Comparison of ENCODE assay signal across 8 cellular contexts in the genomic region with DNA sequence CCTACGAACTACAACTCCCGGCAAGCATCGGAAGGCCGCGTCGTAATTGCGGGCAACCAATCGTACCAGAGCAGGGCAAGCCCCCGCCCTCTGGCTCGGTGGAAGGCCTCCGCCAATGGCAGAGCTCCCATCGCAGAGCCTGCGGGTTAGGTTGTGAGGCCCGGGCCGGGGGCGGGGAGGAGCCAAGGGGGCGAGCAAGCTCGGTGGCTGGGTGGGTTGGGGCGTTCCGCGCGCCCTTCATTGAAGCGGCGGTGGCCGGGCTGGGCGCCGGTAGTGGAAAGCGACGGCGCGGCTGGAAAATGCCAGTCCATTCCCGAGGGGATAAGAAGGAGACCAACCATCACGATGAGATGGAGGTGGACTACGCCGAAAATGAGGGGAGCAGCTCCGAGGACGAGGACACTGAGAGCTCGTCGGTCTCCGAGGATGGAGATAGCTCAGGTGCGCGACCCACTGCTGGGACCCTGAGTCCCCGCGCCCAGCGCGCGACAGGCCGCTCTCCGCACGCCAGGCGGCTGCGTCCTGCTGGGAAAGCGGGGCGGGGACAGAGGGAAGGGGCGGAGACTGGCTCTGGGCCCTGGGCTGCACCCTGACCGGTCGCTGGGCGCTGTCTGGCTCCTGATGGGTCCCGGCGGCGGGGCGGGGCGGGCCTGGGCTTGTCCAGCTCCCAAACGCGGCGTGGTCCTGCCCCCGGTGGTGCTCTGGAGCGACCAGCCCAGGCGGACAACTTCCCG. TPM values are rescaled to one million over a fixed set of nuclear protein-coding genes. Genes with fewer than 3 reads are reported as not detected.
DNase-seq lines count a peak whose midpoint lies in the region; ATAC-seq and TF ChIP-seq lines count a peak whose summit lies in the region.

A gene with protein sequence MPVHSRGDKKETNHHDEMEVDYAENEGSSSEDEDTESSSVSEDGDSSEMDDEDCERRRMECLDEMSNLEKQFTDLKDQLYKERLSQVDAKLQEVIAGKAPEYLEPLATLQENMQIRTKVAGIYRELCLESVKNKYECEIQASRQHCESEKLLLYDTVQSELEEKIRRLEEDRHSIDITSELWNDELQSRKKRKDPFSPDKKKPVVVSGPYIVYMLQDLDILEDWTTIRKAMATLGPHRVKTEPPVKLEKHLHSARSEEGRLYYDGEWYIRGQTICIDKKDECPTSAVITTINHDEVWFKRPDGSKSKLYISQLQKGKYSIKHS (plus strand): TSS at position 121 of the 734 bp plus-strand sequence. CDS start 179 bp downstream, at position 300.

- no peaks in the 10 kb centered on the region for H3K27me3 Mint-ChIP-seq in activated naive CD8-positive, alpha-beta T cell treated with anti-CD3 and anti-CD28 coated beads, Interleukin-2, amount 50 U/mL, for 24 hours

- H3K4me3 ChIP-seq in GM12875 (ENCODE audit: low read depth, low read length) (peak within 1 kb of the TSS; percentile 58), SU-DHL-6 (ENCODE audit: insufficient read depth, low read length, poor library complexity, severe bottlenecking) (peak within 1 kb of the TSS; percentile 80), ovary (peak within 1 kb of the TSS; percentile 98), thyroid gland (replicated peaks in 1 of 3) (peak within 1 kb of the TSS; percentile 81 to 90 (median 87))

- peaks cover 19% of the 10 kb centered on the region for H3K79me2 ChIP-seq in SU-DHL-6 (ENCODE audit: insufficient read depth, low read length)

- H3K27ac ChIP-seq in SU-DHL-6 (ENCODE audit: low read depth, low read length) = peak within 1 kb of the TSS; percentile 53
- peak within 1 kb of the TSS; percentile 95 to 100 for H3K27ac ChIP-seq in ovary
- peak within 1 kb of the TSS; percentile 95 to 100 (median 96) for H3K27ac ChIP-seq in thyroid gland

- no peak for TF ChIP-seq CTCF in GM12875 (IDR thresholded peaks at IDR 0.05; ENCODE audit: borderline replicate concordance, insufficient read depth, low read depth, low read length)
- no peak for TF ChIP-seq CTCF in SU-DHL-6 (IDR thresholded peaks at IDR 0.05; ENCODE audit: insufficient read depth, low read length, poor library complexity, severe bottlenecking)
- peak in 1 of 3 donors; percentile 35 for TF ChIP-seq CTCF in ovary (IDR thresholded peaks at IDR 0.05)
- peak in 2 of 6 experiments; percentile 6 for TF ChIP-seq CTCF in thyroid gland (IDR thresholded peaks at IDR 0.05)

- peak within 1 kb of the TSS; percentile 76 for H3K27ac Mint-ChIP-seq in activated naive CD8-positive, alpha-beta T cell treated with anti-CD3 and anti-CD28 coated beads, Interleukin-2, amount 50 U/mL, for 24 hours

- H3K36me3 Mint-ChIP-seq in activated naive CD8-positive, alpha-beta T cell treated with anti-CD3 and anti-CD28 coated beads, Interleukin-2, amount 50 U/mL, for 24 hours (ENCODE audit: low read depth) = no peaks in the 10 kb centered on the region

- peaks cover 15% of the 10 kb centered on the region for H3F3A ChIP-seq in SU-DHL-6 (ENCODE audit: insufficient read depth)

- TF ChIP-seq EP300 in ovary (IDR thresholded peaks at IDR 0.05) = no peak

- peak; percentile 95 for TF ChIP-seq POLR2A in ovary (IDR thresholded peaks at IDR 0.05)
- TF ChIP-seq POLR2A in thyroid gland (IDR thresholded peaks at IDR 0.05) = peak; percentile 78 to 95

- H3K36me3 ChIP-seq in SU-DHL-6 (ENCODE audit: low read length) = no peaks in the 10 kb centered on the region
- no peaks in the 10 kb centered on the region for H3K36me3 ChIP-seq in ovary
- H3K36me3 ChIP-seq in thyroid gland = peaks cover 0 to 1% of the 10 kb centered on the region in 2 donors

- H3K9ac ChIP-seq in SU-DHL-6 (ENCODE audit: low read length) = peak within 1 kb of the TSS; percentile 80

- no peaks in the 10 kb centered on the region for H4K20me1 ChIP-seq in SU-DHL-6 (ENCODE audit: low read depth, low read length)

- intact Hi-C loops in Right ventricle myocardium superior (cut with DNase I) (no loop called here), ovary (cut with DNase I) (loop anchor here in 1 of 4 donors (10.0 kb wide), 1 partner anchor 422 kb away; a partner anchor contains a TSS), thyroid gland (cut with DNase I) (no loop called here)

- H3K27me3 ChIP-seq in SU-DHL-6 (ENCODE audit: low read length) (no peaks in the 10 kb centered on the region), ovary (no peaks in the 10 kb centered on the region), thyroid gland (no peaks in the 10 kb centered on the region)

- H3K4me3 Mint-ChIP-seq in activated naive CD8-positive, alpha-beta T cell treated with anti-CD3 and anti-CD28 coated beads, Interleukin-2, amount 50 U/mL, for 24 hours = peak within 1 kb of the TSS; percentile 86

- peaks cover 21% of the 10 kb centered on the region for H3K4me1 Mint-ChIP-seq in activated naive CD8-positive, alpha-beta T cell treated with anti-CD3 and anti-CD28 coated beads, Interleukin-2, amount 50 U/mL, for 24 hours

- H3K4me2 ChIP-seq in SU-DHL-6 (ENCODE audit: low read depth, low read length, poor library complexity, severe bottlenecking) = peak within 1 kb of the TSS; percentile 98

- no peaks in the 10 kb centered on the region for H3K9me3 Mint-ChIP-seq in activated naive CD8-positive, alpha-beta T cell treated with anti-CD3 and anti-CD28 coated beads, Interleukin-2, amount 50 U/mL, for 24 hours

- peak within 1 kb of the TSS; percentile 88 for H2AFZ ChIP-seq in SU-DHL-6 (ENCODE audit: low read depth, low read length, severe bottlenecking)

- H3K9me3 ChIP-seq in SU-DHL-6 (ENCODE audit: insufficient read depth, low read length) (no peaks in the 10 kb centered on the region), ovary (no peaks in the 10 kb centered on the region), thyroid gland (no peaks in the 10 kb centered on the region)

- 0% methylated on average over 44 to 70 of the region's 70 CpGs for WGBS in ovary, 3 donors
- WGBS in thyroid gland, 2 donors = 1% methylated on average over 24 to 51 of the region's 70 CpGs

- DNase-seq in NCI-H1417 (lab: John Stamatoyannopoulos, UW) = peak; percentile 99 to 100 (median 99)
- peak; percentile 94 for DNase-seq in activated naive CD8-positive, alpha-beta T cell treated with anti-CD3 and anti-CD28 coated beads, Interleukin-2, amount 50 U/mL, for 24 hours
- peak; percentile 99 for DNase-seq in Right ventricle myocardium superior
- peak; percentile 97 to 98 (median 98) for DNase-seq in ovary
- DNase-seq in thyroid gland = peak; percentile 99

- no peaks in the 10 kb centered on the region for H3K9me2 ChIP-seq in SU-DHL-6 (replicated peaks; ENCODE audit: insufficient read depth, low read length)

- H3K4me1 ChIP-seq in ovary (ENCODE audit: insufficient read depth) (no peaks in the 10 kb centered on the region), thyroid gland (peaks cover 5 to 6% of the 10 kb centered on the region in 2 donors)

- ATAC-seq in HG02763 (IDR thresholded peaks at IDR 0.05; ENCODE audit: unreplicated experiment) (peak; percentile 95), Right ventricle myocardium superior (ENCODE audit: poor library complexity) (peak; percentile 98)
- ATAC-seq in activated naive CD8-positive, alpha-beta T cell treated with anti-CD3 and anti-CD28 coated beads, Interleukin-2, amount 50 U/mL, for 24 hours = peak; percentile 98

RNA-seq across cellular contexts. Expression of the gene that starts here (rescaled TPM):
- total RNA-seq in Right ventricle myocardium superior (10.3 TPM), ovary (10 to 100 TPM in 3 of 7 donors, 1 to 10 TPM in 4; 4.0 to 10.6 (median 9.8) TPM), thyroid gland (10 to 100 TPM in 2 of 4 donors, 1 to 10 TPM in 2; 6.0 to 10.6 (median 8.3) TPM)
- polyA plus RNA-seq in ovary = 10 to 100 TPM in 1 of 2 donors, 1 to 10 TPM in 1; 7.2 to 13.3 TPM

Comparison
In these comparisons a context has a peak if more than half of its experiments do, and no peak if none do; other contexts are left out.
1. Peak in every context shown above with its lines: DNase-seq, ATAC-seq, H3K4me3 ChIP-seq and H3K27ac ChIP-seq.